ENCODE assay signal across 10 cellular contexts in the genomic region with DNA sequence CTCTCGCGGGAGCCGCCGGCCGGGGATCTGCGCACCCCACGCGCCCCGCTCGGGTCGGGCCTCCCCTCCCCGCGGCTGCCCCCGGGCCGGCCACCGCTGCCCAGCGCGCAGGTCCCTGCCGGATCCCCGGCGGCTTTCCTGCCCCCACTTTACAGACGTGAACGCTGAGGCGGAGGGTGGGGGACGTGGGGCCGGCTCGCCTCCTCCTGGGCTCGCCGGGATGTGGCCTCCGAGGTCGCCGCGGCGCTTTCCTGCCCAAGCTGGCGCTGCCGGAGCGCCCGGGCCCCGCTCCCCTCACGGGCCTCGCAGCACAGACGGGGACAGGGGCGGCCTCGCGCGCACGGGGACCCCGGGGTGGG. TPM values are rescaled to one million over a fixed set of nuclear protein-coding genes. Genes with fewer than 3 reads are reported as not detected.
A peak's percentile ranks its signal among the peaks of the same experiment; 100 is the strongest.
DNase-seq lines count a peak whose midpoint lies in the region; ATAC-seq and TF ChIP-seq lines count a peak whose summit lies in the region.
"Had no signal": no experiment of that assay in that cellular context is flagged by ENCODE, and none has a peak within 500 bp of the region (broad histone marks: within the 10 kb centered on the region; RNA-seq: fewer than 3 reads in every experiment).

No MANE protein-coding gene starts in this region.

- TF ChIP-seq CTCF in glutamatergic neuron (IDR thresholded peaks at IDR 0.05; ENCODE audit: partially characterized antibody, unreplicated experiment) (no peak), prostate gland (IDR thresholded peaks at IDR 0.05) (no peak)

- H3K36me3 ChIP-seq in BLaER1 treated with 17β-estradiol and CSF1 and Interleukin-3, amounts not matched to agents 10 nM and 100 nM, result no peaks in the 10 kb centered on the region; a peak in 1 of 22 replicates
- H3K36me3 ChIP-seq in prostate gland, result no peaks in the 10 kb centered on the region

- no peak overlapping the region for H3K4me3 ChIP-seq in BLaER1 treated with 17β-estradiol and CSF1 and Interleukin-3, amounts not matched to agents 10 nM and 100 nM
- H3K4me3 ChIP-seq in prostate gland, result peak overlapping the region; percentile 18 to 40

- no peak overlapping the region for H3K27ac Mint-ChIP-seq in T-helper 17 cell
- no peak overlapping the region for H3K27ac Mint-ChIP-seq in glutamatergic neuron (ENCODE audit: unreplicated experiment)

- peak overlapping the region in 5 of 11 experiments; percentile 14 to 38 (median 28); a peak in 5 of 22 replicates for H3K27ac ChIP-seq in BLaER1 treated with 17β-estradiol and CSF1 and Interleukin-3, amounts not matched to agents 10 nM and 100 nM
- H3K27ac ChIP-seq in prostate gland, result peak overlapping the region; percentile 84 to 87

- peaks cover 6% of the 10 kb centered on the region for H3K4me1 Mint-ChIP-seq in T-helper 17 cell
- H3K4me1 Mint-ChIP-seq in glutamatergic neuron (ENCODE audit: low read depth, unreplicated experiment), result peaks cover 46% of the 10 kb centered on the region

- TF ChIP-seq POLR2A in prostate gland (IDR thresholded peaks at IDR 0.05), result no peak

- peaks cover 0 to 6% (median 0%) of the 10 kb centered on the region in 11 experiments; a peak in 6 of 22 replicates for H3K27me3 ChIP-seq in BLaER1 treated with 17β-estradiol and CSF1 and Interleukin-3, amounts not matched to agents 10 nM and 100 nM
- H3K27me3 ChIP-seq in prostate gland (replicated peaks; ENCODE audit: insufficient read depth), result no peaks in the 10 kb centered on the region

- H3K4me3 Mint-ChIP-seq in T-helper 17 cell, result no peak overlapping the region
- no peak overlapping the region for H3K4me3 Mint-ChIP-seq in glutamatergic neuron (ENCODE audit: unreplicated experiment)

- DNase-seq in T-helper 17 cell (no peak), glutamatergic neuron (peak; percentile 48), prostate gland (ENCODE audit: low spot score) (no peak), NCI-H1105 treated with DMSO at 0.1 percent for 48 hours (lab: John Stamatoyannopoulos, UW) (no peak), NCI-H2171 treated with DMSO at 0.1 percent for 48 hours (lab: John Stamatoyannopoulos, UW) (no peak), NCI-H1694 (lab: John Stamatoyannopoulos, UW) (no peak)
- DNase-seq: midbrain had no signal

- H3K9me3 Mint-ChIP-seq in glutamatergic neuron (ENCODE audit: unreplicated experiment), result peaks cover 26% of the 10 kb centered on the region

- WGBS in prostate gland, result 11% methylated on average over 24 of the region's 48 CpGs

- H3K27me3 Mint-ChIP-seq in T-helper 17 cell (peaks cover 36% of the 10 kb centered on the region), glutamatergic neuron (ENCODE audit: unreplicated experiment) (peaks cover 30% of the 10 kb centered on the region)

- H3K36me3 Mint-ChIP-seq in T-helper 17 cell (ENCODE audit: low read depth) (peaks cover 7% of the 10 kb centered on the region), glutamatergic neuron (ENCODE audit: unreplicated experiment) (no peaks in the 10 kb centered on the region)

- peak overlapping the region; percentile 42 to 63 (median 56); a peak in 21 of 22 replicates for H3K4me2 ChIP-seq in BLaER1 treated with 17β-estradiol and CSF1 and Interleukin-3, amounts not matched to agents 10 nM and 100 nM

- H3K9me3 ChIP-seq in BLaER1 treated with 17β-estradiol and CSF1 and Interleukin-3, amounts not matched to agents 10 nM and 100 nM (replicated peaks in 1 of 11), result no peaks in the 10 kb centered on the region
- H3K9me3 ChIP-seq in T-helper 17 cell (ENCODE audit: control insufficient read depth, low read length, poor library complexity, severe bottlenecking) (no peaks in the 10 kb centered on the region), prostate gland (no peaks in the 10 kb centered on the region)

- peaks cover 36 to 76% (median 61%) of the 10 kb centered on the region in 10 experiments for H3K4me1 ChIP-seq in BLaER1 treated with 17β-estradiol and CSF1 and Interleukin-3, amounts not matched to agents 10 nM and 100 nM
- H3K4me1 ChIP-seq in prostate gland (replicated peaks), result peaks cover 37% of the 10 kb centered on the region

- intact Hi-C loops in prostate gland (cut with DNase I), result loop anchor here (5.0 kb wide), 1 partner anchor 61 kb away; no protein-coding TSS in a partner anchor

- ATAC-seq in T-helper 17 cell (peak; percentile 45), GM18520 (IDR thresholded peaks at IDR 0.05; ENCODE audit: unreplicated experiment) (no peak)

- H4K20me1 ChIP-seq in BLaER1 treated with 17β-estradiol and CSF1 and Interleukin-3, amounts not matched to agents 10 nM and 100 nM, result peaks cover 0 to 28% (median 0%) of the 10 kb centered on the region in 11 experiments; a peak in 3 of 22 replicates

- peak overlapping the region in 6 of 11 experiments; percentile 22 to 37 (median 25); a peak in 2 of 22 replicates for H3K9ac ChIP-seq in BLaER1 treated with 17β-estradiol and CSF1 and Interleukin-3, amounts not matched to agents 10 nM and 100 nM

RNA-seq across cellular contexts. Expression of a gene that starts 26.7 kb away (rescaled TPM):
- under 1 TPM; 0.21 to 0.90 TPM for total RNA-seq in T-helper 17 cell
- 50.3 TPM for total RNA-seq in glutamatergic neuron (ENCODE audit: unreplicated experiment)
- total RNA-seq in prostate gland, result 10 to 100 TPM in 1 of 2 donors, 1 to 10 TPM in 1; 8.3 to 21.5 TPM
- total RNA-seq: Daoy had no signal

RNA-seq across cellular contexts. Expression of a gene that starts 31.5 kb away (rescaled TPM):
- total RNA-seq in T-helper 17 cell (10 to 100 TPM; 85.1 to 92.6 TPM), glutamatergic neuron (ENCODE audit: unreplicated experiment) (36.4 TPM), prostate gland (10 to 100 TPM; 61.4 to 84.1 TPM)

RNA-seq across cellular contexts. Expression of a gene that starts 43.4 kb away (rescaled TPM):
- total RNA-seq in T-helper 17 cell, result 10 to 100 TPM; 28.4 to 35.2 TPM
- 16.3 TPM for total RNA-seq in glutamatergic neuron (ENCODE audit: unreplicated experiment)
- 10 to 100 TPM; 52.2 to 57.5 TPM for total RNA-seq in prostate gland

RNA-seq across cellular contexts. Expression of a gene that starts 56.5 kb away (rescaled TPM):
- 1 to 10 TPM; 4.6 to 8.1 TPM for total RNA-seq in T-helper 17 cell
- total RNA-seq in glutamatergic neuron (ENCODE audit: unreplicated experiment), result 2.5 TPM
- total RNA-seq in prostate gland, result 10 to 100 TPM; 20.5 to 33.1 TPM

Comparison
In these comparisons a context has a peak if more than half of its experiments do, and no peak if none do; other contexts are left out.
1. H3K4me3 ChIP-seq: peak in prostate gland (2 of 2); none in BLaER1 treated with 17β-estradiol and CSF1 and Interleukin-3, amounts not matched to agents 10 nM and 100 nM (0 of 10).
2. RNA of a gene that starts 26.7 kb away (total RNA-seq): 50.3 TPM in glutamatergic neuron (single experiment) and 8.3 to 21.5 TPM in prostate gland; 0.21 to 0.90 TPM in T-helper 17 cell; every median in the first group is over 4 times any median in the second.